ENCODE assay signal across 9 cellular contexts in genomic region chr7:105769951-105770628, GRCh38.
A peak's percentile ranks its signal among the peaks of the same experiment; 100 is the strongest.
DNase-seq lines count a peak whose midpoint lies in the region; ATAC-seq, FAIRE-seq and TF ChIP-seq lines count a peak whose summit lies in the region.
"Had no signal": no experiment of that assay in that cellular context is flagged by ENCODE, and none has a peak within 500 bp of the region (broad histone marks: within the 10 kb centered on the region; RNA-seq: fewer than 3 reads in every experiment).

No MANE protein-coding gene starts in this region.

- BruUV-seq in endothelial cell of umbilical vein (replicated peaks; lab: Mats Ljungman, UMichigan), result no TSS peak

- CTCF ChIA-PET in endothelial cell of umbilical vein (lab: Charles Lee), result interaction anchor here (0.9 to 2.3 kb wide), 7 partner anchors 9 to 267 kb away, joined by 3 to 10 read pairs (median 4); no protein-coding TSS in a partner anchor

- no peaks in the 10 kb centered on the region for H3K9me1 ChIP-seq in endothelial cell of umbilical vein (replicated peaks; ENCODE audit: control insufficient read depth, extremely low read depth, insufficient read depth, low read length)

- H3K36me3 ChIP-seq in endothelial cell of umbilical vein (ENCODE audit: control insufficient read depth in 2 of 2, extremely low read depth in 1 of 2, insufficient read depth in 2 of 2, low read length in 2 of 2) (no peaks in the 10 kb centered on the region), endodermal cell (ENCODE audit: control insufficient read depth, insufficient read depth, low read length) (no peaks in the 10 kb centered on the region), MM.1S (replicated peaks; ENCODE audit: insufficient read depth, low read length) (no peaks in the 10 kb centered on the region)
- H3K36me3 ChIP-seq: right lobe of liver had no signal

- H3K79me2 ChIP-seq in endothelial cell of umbilical vein (ENCODE audit: control insufficient read depth, insufficient read depth, low read length) (no peaks in the 10 kb centered on the region), MM.1S (ENCODE audit: low read length) (no peaks in the 10 kb centered on the region)

- dilution Hi-C loops in endothelial cell of umbilical vein (cut with MboI; ENCODE audit: extremely low pct_ligation_motif_present, low sequenced_read_pairs), result loop anchor here (25.0 kb wide), 1 partner anchor 242 kb away; no protein-coding TSS in a partner anchor

- H3F3A ChIP-seq in MM.1S (ENCODE audit: insufficient read depth, low read length), result no peaks in the 10 kb centered on the region

- H3K4me2 ChIP-seq in endothelial cell of umbilical vein (ENCODE audit: insufficient read depth, low read length) (no peak overlapping the region), MM.1S (ENCODE audit: low read depth, low read length) (no peak overlapping the region)

- H3K4me1 ChIP-seq in endothelial cell of umbilical vein (ENCODE audit: control insufficient read depth, extremely low read depth, insufficient read depth, low read length) (peaks cover 7% of the 10 kb centered on the region), endodermal cell (ENCODE audit: control insufficient read depth, insufficient read depth, low read length) (no peaks in the 10 kb centered on the region), MM.1S (ENCODE audit: low read length) (no peaks in the 10 kb centered on the region)
- H3K4me1 ChIP-seq: right lobe of liver had no signal

- intact Hi-C loops in endothelial cell of umbilical vein (cut with micrococcal nuclease), result loop anchor here (5.0 to 10.0 kb wide), 2 partner anchors 117 to 385 kb away; no protein-coding TSS in a partner anchor

- no peak for TF ChIP-seq CTCF in endothelial cell of umbilical vein (IDR thresholded peaks at IDR 0.05; ENCODE audit: extremely low read depth in 1 of 2, insufficient read depth in 1 of 2, low read depth in 1 of 2, low read length in 2 of 2)
- no peak for TF ChIP-seq CTCF in osteocyte (IDR thresholded peaks at IDR 0.05)
- no peak for TF ChIP-seq CTCF in endodermal cell (conservative IDR thresholded peaks at IDR 0.05)
- no peak for TF ChIP-seq CTCF in MM.1S (IDR thresholded peaks at IDR 0.05; ENCODE audit: low read length)

- peak; percentile 18 for FAIRE-seq in endothelial cell of umbilical vein (lab: Jason Lieb, UNC)

- POLR2A ChIA-PET in endothelial cell of umbilical vein (lab: Charles Lee), result no interaction called here

- H3K9me3 ChIP-seq in endothelial cell of umbilical vein (replicated peaks; ENCODE audit: control insufficient read depth, insufficient read depth, low read length) (no peaks in the 10 kb centered on the region), endodermal cell (ENCODE audit: control insufficient read depth, low read length) (no peaks in the 10 kb centered on the region), MM.1S (replicated peaks; ENCODE audit: insufficient read depth, low read length) (no peaks in the 10 kb centered on the region)
- H3K9me3 ChIP-seq: right lobe of liver had no signal

- H3K9me3 Mint-ChIP-seq in osteocyte (ENCODE audit: unreplicated experiment) (peaks cover 6% of the 10 kb centered on the region), endodermal cell (no peaks in the 10 kb centered on the region)

- H4K20me1 ChIP-seq in endothelial cell of umbilical vein (replicated peaks; ENCODE audit: control insufficient read depth, extremely low read depth, insufficient read depth, low read length), result no peaks in the 10 kb centered on the region
- H4K20me1 ChIP-seq in MM.1S (ENCODE audit: insufficient read depth, low read length), result no peaks in the 10 kb centered on the region

- H3K4me1 Mint-ChIP-seq in osteocyte (ENCODE audit: unreplicated experiment) (peaks cover 22% of the 10 kb centered on the region), endodermal cell (peaks cover 42% of the 10 kb centered on the region)

- H3K27ac Mint-ChIP-seq in osteocyte (ENCODE audit: unreplicated experiment) (no peak overlapping the region), endodermal cell (no peak overlapping the region)

- no peak for TF ChIP-seq POLR2A in endothelial cell of umbilical vein (IDR thresholded peaks at IDR 0.05; ENCODE audit: low read depth, low read length)

- H3K36me3 Mint-ChIP-seq in osteocyte (ENCODE audit: unreplicated experiment) (peaks cover 11% of the 10 kb centered on the region), endodermal cell (ENCODE audit: low read depth) (peaks cover 5% of the 10 kb centered on the region)

- peak; percentile 82 to 85 for ATAC-seq in activated CD4-positive, CD25-positive, alpha-beta regulatory T cell treated with anti-CD3 and anti-CD28 coated beads, Interleukin-2, amount 50 U/mL, for 24 hours

- H3K9ac ChIP-seq in endothelial cell of umbilical vein (replicated peaks; ENCODE audit: extremely low read depth, insufficient read depth, low read length) (no peak overlapping the region), endodermal cell (ENCODE audit: extremely low read depth, low read length, poor library complexity, severe bottlenecking) (no peak overlapping the region), MM.1S (ENCODE audit: low read length) (no peak overlapping the region)

- H3K4me3 Mint-ChIP-seq in osteocyte (ENCODE audit: unreplicated experiment), result no peak overlapping the region
- no peak overlapping the region for H3K4me3 Mint-ChIP-seq in endodermal cell

- 93 to 95% methylated on average over 8 of the region's 8 CpGs for WGBS in endodermal cell (ENCODE audit: insufficient coverage in 1 of 2, insufficient read length in 1 of 2), 2 experiments

- H3K9me2 ChIP-seq in MM.1S (replicated peaks; ENCODE audit: insufficient read depth, low read length), result no peaks in the 10 kb centered on the region

- H2AFZ ChIP-seq in endothelial cell of umbilical vein (ENCODE audit: low read depth, low read length), result no peak overlapping the region
- H2AFZ ChIP-seq in MM.1S (ENCODE audit: low read length), result no peak overlapping the region

- H3K4me3 ChIP-seq in endothelial cell of umbilical vein (replicated peaks in 1 of 3; ENCODE audit: insufficient read depth in 1 of 3, low read depth in 1 of 3, low read length in 3 of 3), result no peak overlapping the region
- no peak overlapping the region for H3K4me3 ChIP-seq in endodermal cell (ENCODE audit: low read length)
- H3K4me3 ChIP-seq in MM.1S (ENCODE audit: low read length), result no peak overlapping the region
- H3K4me3 ChIP-seq: right lobe of liver had no signal

- DNase-seq in activated CD4-positive, CD25-positive, alpha-beta regulatory T cell (lab: John Stamatoyannopoulos, UW), result no peak
- DNase-seq in NAMALWA (ENCODE audit: low spot score) (peak; percentile 14), endothelial cell of umbilical vein (ENCODE audit: low read depth, low spot score) (peak; percentile 16), renal cortical epithelial cell (ENCODE audit: low read depth) (peak; percentile 40), osteocyte (ENCODE audit: extremely low spot score, unreplicated experiment) (no peak), endodermal cell (no peak), MM.1S (no peak)
- DNase-seq: right lobe of liver had no signal

- no peak overlapping the region for H3K27ac ChIP-seq in endothelial cell of umbilical vein (ENCODE audit: insufficient read depth, low read depth, low read length)
- H3K27ac ChIP-seq in endodermal cell (ENCODE audit: low read depth, low read length), result no peak overlapping the region
- no peak overlapping the region for H3K27ac ChIP-seq in MM.1S (ENCODE audit: low read length)
- H3K27ac ChIP-seq: right lobe of liver had no signal

- H3K27me3 Mint-ChIP-seq in osteocyte (ENCODE audit: unreplicated experiment), result no peaks in the 10 kb centered on the region
- H3K27me3 Mint-ChIP-seq in endodermal cell (ENCODE audit: insufficient read depth), result no peaks in the 10 kb centered on the region

- no peaks in the 10 kb centered on the region for H3K27me3 ChIP-seq in endothelial cell of umbilical vein (ENCODE audit: control insufficient read depth in 2 of 2, insufficient read depth in 2 of 2, low read length in 2 of 2)
- H3K27me3 ChIP-seq in endodermal cell (ENCODE audit: control insufficient read depth, insufficient read depth, low read length, poor library complexity, severe bottlenecking), result no peaks in the 10 kb centered on the region
- no peaks in the 10 kb centered on the region for H3K27me3 ChIP-seq in MM.1S (replicated peaks; ENCODE audit: insufficient read depth, low read length)
- H3K27me3 ChIP-seq: right lobe of liver had no signal

TF ChIP-seq in endothelial cell of umbilical vein, 7 proteins besides CTCF, POLR2A, EP300 and RAD21:
- TF ChIP-seq MAX (IDR thresholded peaks at IDR 0.05; ENCODE audit: insufficient read depth, insufficient read length) (no peak), EZH2 (IDR thresholded peaks at IDR 0.05; ENCODE audit: borderline replicate concordance, low read depth, low read length, severe bottlenecking) (no peak), GATA2 (IDR thresholded peaks at IDR 0.05; ENCODE audit: insufficient read depth, insufficient read length, low read depth, low read length) (no peak), MYC (IDR thresholded peaks at IDR 0.05; ENCODE audit: low read depth, low read length) (no peak), POLR2AphosphoS5 (IDR thresholded peaks at IDR 0.05; ENCODE audit: insufficient read depth, low read depth, low read length) (no peak), JUN (IDR thresholded peaks at IDR 0.05; ENCODE audit: borderline replicate concordance, insufficient read depth, insufficient read length, low read depth) (no peak), FOS (IDR thresholded peaks at IDR 0.05; ENCODE audit: borderline replicate concordance, insufficient read depth, low read length) (peak; percentile 39)
TF ChIP-seq in endothelial cell of umbilical vein: peak in this region for 1.

Comparison
In these comparisons a context has a peak if more than half of its experiments do, and no peak if none do; other contexts are left out.
1. DNase-seq: peak in NAMALWA (single experiment), endothelial cell of umbilical vein (single experiment) and renal cortical epithelial cell (single experiment); none in activated CD4-positive, CD25-positive, alpha-beta regulatory T cell (0 of 4), osteocyte (single experiment), endodermal cell (single experiment) and MM.1S (single experiment).